Comparison of ENCODE assay signal across 11 cellular contexts in the genomic region with DNA sequence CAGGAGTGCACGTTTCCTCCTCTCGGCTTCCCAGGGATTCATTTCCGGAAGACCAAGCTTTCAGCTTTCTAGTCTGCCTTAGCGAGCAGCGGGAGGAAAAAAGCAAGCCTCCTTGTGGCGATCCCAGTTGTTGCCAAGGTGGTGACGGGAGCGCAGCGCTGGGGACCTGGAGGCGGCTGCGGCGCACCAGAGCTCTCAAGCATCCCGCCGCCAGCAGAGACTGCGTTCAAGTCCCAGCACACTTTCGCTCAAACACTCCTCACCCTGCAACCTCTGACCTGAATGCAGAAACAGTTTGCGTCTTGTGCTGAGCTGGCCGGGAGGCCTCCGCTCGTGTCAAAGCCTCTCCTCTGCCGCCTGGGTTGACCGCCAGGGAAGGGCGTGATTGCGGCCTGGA. TPM values are rescaled to one million over a fixed set of nuclear protein-coding genes. Genes with fewer than 3 reads are reported as not detected.
A peak's percentile ranks its signal among the peaks of the same experiment; 100 is the strongest.
DNase-seq lines count a peak whose midpoint lies in the region; ATAC-seq and TF ChIP-seq lines count a peak whose summit lies in the region.
"Had no signal": no experiment of that assay in that cellular context is flagged by ENCODE, and none has a peak within 500 bp of the region (broad histone marks: within the 10 kb centered on the region; RNA-seq: fewer than 3 reads in every experiment).

No MANE protein-coding gene starts in this region.

- H3K27ac ChIP-seq in HUES48 (ENCODE audit: low read depth, low read length) (no peak overlapping the region), mammary epithelial cell (ENCODE audit: insufficient read depth, low read depth, low read length) (no peak overlapping the region)
- H3K27ac ChIP-seq: upper lobe of left lung had no signal

- H3K4me1 ChIP-seq in HUES48 (ENCODE audit: control insufficient read depth, insufficient read depth, low read length) = peaks cover 41% of the 10 kb centered on the region; the same call in 1 of the 2 replicates
- H3K4me1 ChIP-seq in mammary epithelial cell (ENCODE audit: insufficient read depth, low read length) = peaks cover 4% of the 10 kb centered on the region

- dilution Hi-C loops in mammary epithelial cell (cut with HindIII; ENCODE audit: low sequenced_read_pairs) = no loop called here

- in situ Hi-C loops in mammary epithelial cell (cut with MboI; ENCODE audit: low sequenced_read_pairs in 2 of 2) = no loop called here

- CTCF ChIA-PET in BJ (lab: Yijun Ruan, JAX) = interaction anchor here (1.0 to 1.9 kb wide), 2 partner anchors 29 to 34 kb away, joined by 5 to 7 read pairs; no protein-coding TSS in a partner anchor
- CTCF ChIA-PET in mammary epithelial cell (lab: Charles Lee; ENCODE audit: low non-redundant PET) = no interaction called here
- CTCF ChIA-PET in GM10248 (lab: Yijun Ruan, JAX) = interaction anchor here (0.6 to 4.1 kb wide), 3 partner anchors 24 to 435 kb away, joined by 3 to 27 read pairs (median 3); no protein-coding TSS in a partner anchor

- H3K36me3 ChIP-seq in BJ (ENCODE audit: control insufficient read depth, insufficient read depth, low read length) = no peaks in the 10 kb centered on the region
- no peaks in the 10 kb centered on the region for H3K36me3 ChIP-seq in HUES48 (ENCODE audit: control insufficient read depth, insufficient read depth, low read length)
- no peaks in the 10 kb centered on the region for H3K36me3 ChIP-seq in mammary epithelial cell (ENCODE audit: insufficient read depth, low read length)
- H3K36me3 ChIP-seq: upper lobe of left lung had no signal

- peak; percentile 10; the same call in 1 of the 2 replicates for TF ChIP-seq CTCF in BJ (IDR thresholded peaks at IDR 0.05; ENCODE audit: insufficient read depth, low read depth, low read length)
- peak in 1 of 2 donors; percentile 27 for TF ChIP-seq CTCF in mammary epithelial cell (conservative IDR thresholded peaks at IDR 0.05 in 1 of 2, IDR thresholded peaks at IDR 0.05 in 1 of 2; ENCODE audit: extremely low read depth in 1 of 2, insufficient read depth in 1 of 2, low read depth in 1 of 2, low read length in 2 of 2)
- no peak for TF ChIP-seq CTCF in GM10248 (IDR thresholded peaks at IDR 0.05; ENCODE audit: control extremely low read depth, extremely low read depth, low read depth, missing control alignments)

- H3K4me3 ChIP-seq in BJ (ENCODE audit: low read depth, low read length) (no peak overlapping the region), HUES48 (ENCODE audit: low read depth, low read length) (peak overlapping the region; percentile 58), mammary epithelial cell (replicated peaks in 1 of 3; ENCODE audit: insufficient read depth in 1 of 3, low read depth in 2 of 3, low read length in 3 of 3) (no peak overlapping the region)
- H3K4me3 ChIP-seq: upper lobe of left lung had no signal

- no peak overlapping the region for H3K9ac ChIP-seq in HUES48 (ENCODE audit: low read depth, low read length)
- H3K9ac ChIP-seq in mammary epithelial cell (ENCODE audit: insufficient read depth, low read length) = no peak overlapping the region

- H3K4me2 ChIP-seq in mammary epithelial cell (ENCODE audit: insufficient read depth, low read depth, low read length) = peak overlapping the region; percentile 40

- H2AFZ ChIP-seq in mammary epithelial cell (ENCODE audit: low read depth, low read length) = peak overlapping the region; percentile 6

- no peaks in the 10 kb centered on the region for H3K79me2 ChIP-seq in mammary epithelial cell (ENCODE audit: insufficient read depth, low read length)

- peak; percentile 37 for ATAC-seq in left colon

- no TSS peak for BruUV-seq in mammary epithelial cell (replicated peaks; lab: Mats Ljungman, UMichigan)

- no peaks in the 10 kb centered on the region for H3K9me3 ChIP-seq in HUES48 (ENCODE audit: control insufficient read depth, insufficient read depth, low read length)
- no peaks in the 10 kb centered on the region for H3K9me3 ChIP-seq in mammary epithelial cell (replicated peaks; ENCODE audit: insufficient read depth, low read length)
- H3K9me3 ChIP-seq: upper lobe of left lung had no signal

- H3K36me3 Mint-ChIP-seq in activated naive CD8-positive, alpha-beta T cell treated with anti-CD3 and anti-CD28 coated beads for 36 hours = no peaks in the 10 kb centered on the region

- no peak overlapping the region for H3K27ac Mint-ChIP-seq in activated naive CD8-positive, alpha-beta T cell treated with anti-CD3 and anti-CD28 coated beads for 36 hours

- H3K4me1 Mint-ChIP-seq in activated naive CD8-positive, alpha-beta T cell treated with anti-CD3 and anti-CD28 coated beads for 36 hours = peaks cover 11% of the 10 kb centered on the region

- H3K9me3 Mint-ChIP-seq in activated naive CD8-positive, alpha-beta T cell treated with anti-CD3 and anti-CD28 coated beads for 36 hours = no peaks in the 10 kb centered on the region

- no peak for DNase-seq in BJ (ENCODE audit: low read depth)
- peak; percentile 50 for DNase-seq in mammary epithelial cell
- DNase-seq in left colon = no peak
- DNase-seq in NK-92 treated with Interleukin-12 subunit alpha and Interleukin-12 subunit beta, amount 100 ng/mL, for 24 hours (lab: John Stamatoyannopoulos, UW) = no peak
- DNase-seq in activated naive CD8-positive, alpha-beta T cell treated with anti-CD3 and anti-CD28 coated beads for 36 hours = no peak
- no peak for DNase-seq in GM10248 (ENCODE audit: extremely low spot score)
- no peak for DNase-seq in NK-92 (lab: John Stamatoyannopoulos, UW; ENCODE audit: unreplicated experiment)
- DNase-seq: NCI-H1105 had no signal

- H3K27me3 Mint-ChIP-seq in activated naive CD8-positive, alpha-beta T cell treated with anti-CD3 and anti-CD28 coated beads for 36 hours = peaks cover 92% of the 10 kb centered on the region

- intact Hi-C loops in mammary epithelial cell (cut with micrococcal nuclease) = no loop called here
- intact Hi-C loops in left colon (cut with DNase I, micrococcal nuclease) = no loop called here

- POLR2A ChIA-PET in BJ (lab: Charles Lee) = no interaction called here
- POLR2A ChIA-PET in GM10248 (lab: Yijun Ruan, JAX) = no interaction called here

- 0% methylated on average over 17 of the region's 24 CpGs for whole genome bisulfite sequencing in mammary epithelial cell (ENCODE audit: low coverage, missing lambda C conversion rate)

- H3K4me3 Mint-ChIP-seq in activated naive CD8-positive, alpha-beta T cell treated with anti-CD3 and anti-CD28 coated beads for 36 hours = no peak overlapping the region

- H3K27me3 ChIP-seq in BJ (ENCODE audit: control insufficient read depth, insufficient read depth, low read length) (peaks cover 55% of the 10 kb centered on the region), HUES48 (ENCODE audit: control insufficient read depth, insufficient read depth, low read length) (peaks cover 98% of the 10 kb centered on the region), mammary epithelial cell (ENCODE audit: insufficient read depth, low read length) (peaks cover 46% of the 10 kb centered on the region)

- H4K20me1 ChIP-seq in mammary epithelial cell (ENCODE audit: insufficient read depth, low read length) = no peaks in the 10 kb centered on the region

RNA-seq across cellular contexts. Expression of a gene that starts 4.9 kb away (rescaled TPM):
- not detected in 2 replicates for polyA plus RNA-seq in BJ (2011; rRNA removed)
- polyA minus RNA-seq in BJ (2011; rRNA and poly(A)+ RNA removed) = not detected in 2 replicates
- total RNA-seq in mammary epithelial cell = not detected
- polyA plus RNA-seq in mammary epithelial cell = not detected
- not detected for polyA minus RNA-seq in mammary epithelial cell
- not detected for total RNA-seq in left colon
- not detected for total RNA-seq in activated naive CD8-positive, alpha-beta T cell treated with anti-CD3 and anti-CD28 coated beads for 36 hours
- total RNA-seq: T-helper 1 cell treated with Interleukin-12 subunit alpha and Interleukin-12 subunit beta and Interleukin-4 antibody, amounts not matched to agents 30 ng/mL and 1 ng/mL, for 36 hours; upper lobe of left lung had no signal
